11 cellular contexts compared by ENCODE assay signal in genomic region chr18:25229080-25229479, GRCh38.
DNase-seq lines count a peak whose midpoint lies in the region; ATAC-seq and TF ChIP-seq lines count a peak whose summit lies in the region.
"Had no signal": no experiment of that assay in that cellular context is flagged by ENCODE, and none has a peak within 500 bp of the region (broad histone marks: within the 10 kb centered on the region; RNA-seq: fewer than 3 reads in every experiment).

No MANE protein-coding gene starts in this region.

- H3K36me3 ChIP-seq in transverse colon, result no peaks in the 10 kb centered on the region

- no peaks in the 10 kb centered on the region for H3K4me1 Mint-ChIP-seq in T-helper 2 cell treated with Interferon-gamma antibody and Interleukin-4, amounts not matched to agents 5 μg/mL and 100 μg/mL, for 36 hours (ENCODE audit: low read depth)
- peaks cover 5 to 9% of the 10 kb centered on the region in 2 donors for H3K4me1 Mint-ChIP-seq in natural killer cell

- no peak for ATAC-seq in natural killer cell

- no peaks in the 10 kb centered on the region for H3K27me3 ChIP-seq in transverse colon

- peaks cover 4% of the 10 kb centered on the region for H3K27me3 Mint-ChIP-seq in T-helper 2 cell treated with Interferon-gamma antibody and Interleukin-4, amounts not matched to agents 5 μg/mL and 100 μg/mL, for 36 hours (ENCODE audit: low read depth)
- H3K27me3 Mint-ChIP-seq in natural killer cell (ENCODE audit: low read depth in 2 of 2), result peaks cover 0 to 7% of the 10 kb centered on the region in 2 donors
- H3K27me3 Mint-ChIP-seq: activated naive CD8-positive, alpha-beta T cell had no signal

- in situ Hi-C loops in transverse colon (cut with MboI; ENCODE audit: low pct_ligation_motif_present in 1 of 4, low pct_unique_long_range_greater_than_20kb in 1 of 4, low sequenced_read_pairs in 3 of 4), result no loop called here

- H3K4me3 Mint-ChIP-seq in T-helper 2 cell treated with Interferon-gamma antibody and Interleukin-4, amounts not matched to agents 5 μg/mL and 100 μg/mL, for 36 hours, result no peak overlapping the region
- H3K4me3 Mint-ChIP-seq in natural killer cell, result no peak overlapping the region
- H3K4me3 Mint-ChIP-seq: activated naive CD8-positive, alpha-beta T cell had no signal

- no peak overlapping the region for H3K4me3 ChIP-seq in transverse colon

- no peak overlapping the region for H3K27ac Mint-ChIP-seq in T-helper 2 cell treated with Interferon-gamma antibody and Interleukin-4, amounts not matched to agents 5 μg/mL and 100 μg/mL, for 36 hours
- no peak overlapping the region for H3K27ac Mint-ChIP-seq in natural killer cell
- H3K27ac Mint-ChIP-seq: activated naive CD8-positive, alpha-beta T cell had no signal

- H3K36me3 Mint-ChIP-seq in T-helper 2 cell treated with Interferon-gamma antibody and Interleukin-4, amounts not matched to agents 5 μg/mL and 100 μg/mL, for 36 hours (ENCODE audit: low read depth), result no peaks in the 10 kb centered on the region
- H3K36me3 Mint-ChIP-seq in natural killer cell, result no peaks in the 10 kb centered on the region
- H3K36me3 Mint-ChIP-seq: activated naive CD8-positive, alpha-beta T cell had no signal

- H3K9me3 ChIP-seq in transverse colon, result no peaks in the 10 kb centered on the region

- no peaks in the 10 kb centered on the region for H3K9me3 Mint-ChIP-seq in T-helper 2 cell treated with Interferon-gamma antibody and Interleukin-4, amounts not matched to agents 5 μg/mL and 100 μg/mL, for 36 hours
- H3K9me3 Mint-ChIP-seq in natural killer cell, result no peaks in the 10 kb centered on the region

- WGBS in transverse colon (ENCODE audit: low coverage in 1 of 2), 2 donors, result 41 to 42% methylated on average over 1 to 3 of the region's 3 CpGs

- TF ChIP-seq POLR2A in transverse colon (IDR thresholded peaks at IDR 0.05), result no peak

- H3K4me1 ChIP-seq in transverse colon, result peaks cover 0 to 16% (median 8%) of the 10 kb centered on the region in 4 donors

- no peak for TF ChIP-seq CTCF in natural killer cell (IDR thresholded peaks at IDR 0.05)
- TF ChIP-seq CTCF in transverse colon (IDR thresholded peaks at IDR 0.05), result no peak

- intact Hi-C loops in natural killer cell (cut with micrococcal nuclease), result no loop called here
- intact Hi-C loops in transverse colon (cut with DNase I; ENCODE audit: low total_unique reads), result no loop called here

- DNase-seq in GM04504 (ENCODE audit: low read depth) (peak; percentile 48), NCI-H446 (lab: John Stamatoyannopoulos, UW) (peak; percentile 87 to 89), cerebellum (ENCODE audit: low spot score) (peak; percentile 62), pons (ENCODE audit: low spot score) (peak; percentile 37), retina (no peak), natural killer cell (no peak), transverse colon (no peak)
- no peak for DNase-seq in T-helper 2 cell treated with Interferon-gamma antibody and Interleukin-4, amounts not matched to agents 5 μg/mL and 100 μg/mL, for 36 hours (ENCODE audit: low spot score)
- DNase-seq: head of caudate nucleus, NCI-H510A had no signal

- no peak overlapping the region for H3K27ac ChIP-seq in transverse colon

- TF ChIP-seq EP300 in transverse colon (IDR thresholded peaks at IDR 0.05; ENCODE audit: low read depth), result no peak

Comparison
In these comparisons a context has a peak if more than half of its experiments do, and no peak if none do; other contexts are left out.
1. DNase-seq: peak in GM04504 (single experiment), NCI-H446 (2 of 2), cerebellum (single experiment) and pons (single experiment); none in T-helper 2 cell treated with Interferon-gamma antibody and Interleukin-4, amounts not matched to agents 5 μg/mL and 100 μg/mL, for 36 hours (single experiment), retina (single experiment), natural killer cell (single experiment) and transverse colon (single experiment).